Comparison of ENCODE assay signal across 5 cellular contexts in genomic region chr10:78726171-78726570, GRCh38.
"Had no signal": no experiment of that assay in that cellular context is flagged by ENCODE, and none has a peak within 500 bp of the region (broad histone marks: within the 10 kb centered on the region; RNA-seq: fewer than 3 reads in every experiment).

No MANE protein-coding gene starts in this region.

- H3K4me3 ChIP-seq: GM23338, K562 had no signal

- DNase-seq: H9, HCEC 1CT, IMR-90 had no signal

- H3K4me2 ChIP-seq: GM23338 had no signal

- H2AFZ ChIP-seq: GM23338 had no signal
